ENCODE assay signal across 9 cellular contexts in the genomic region with DNA sequence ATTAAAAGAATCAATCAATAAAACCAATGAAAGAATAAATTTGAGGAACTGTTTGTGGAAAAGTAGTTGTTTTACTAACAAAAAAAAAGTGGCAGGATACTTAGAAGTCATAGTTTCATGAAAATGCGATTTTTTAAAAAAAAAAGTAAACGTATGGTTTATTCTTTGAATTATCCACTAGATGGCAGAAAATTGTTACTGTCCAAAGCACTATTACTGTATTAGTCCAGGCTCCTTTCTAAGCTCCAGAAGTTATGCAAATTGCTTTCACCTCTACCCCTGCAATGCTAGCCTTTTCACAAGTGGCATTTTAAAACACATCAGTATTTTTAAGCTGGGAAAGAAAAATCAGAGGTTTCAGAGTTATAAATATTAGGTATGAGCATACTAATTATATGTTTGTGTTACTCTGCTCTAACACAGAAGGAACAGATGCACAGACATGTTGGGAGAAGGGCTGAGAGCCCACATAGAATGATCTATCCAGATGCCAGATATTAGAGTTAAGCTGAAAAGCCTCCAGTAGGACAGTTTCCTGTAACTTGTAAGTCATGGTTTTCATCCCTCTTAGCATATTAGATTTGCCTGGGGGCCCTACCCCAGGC.
DNase-seq lines count a peak whose midpoint lies in the region; ATAC-seq and TF ChIP-seq lines count a peak whose summit lies in the region.
"Had no signal": no experiment of that assay in that cellular context is flagged by ENCODE, and none has a peak within 500 bp of the region (broad histone marks: within the 10 kb centered on the region; RNA-seq: fewer than 3 reads in every experiment).

No MANE protein-coding gene starts in this region.

- peak; percentile 52 for ATAC-seq in activated naive CD8-positive, alpha-beta T cell treated with anti-CD3 and anti-CD28 coated beads, Interleukin-2, amount 10 ng/mL, durations not matched to agents 7 days and 5 days (ENCODE audit: low read depth)

- H4K91ac ChIP-seq in H9 (ENCODE audit: insufficient read length, low read depth, low read length) = no peak overlapping the region

- H3K27ac Mint-ChIP-seq in activated naive CD8-positive, alpha-beta T cell treated with anti-CD3 and anti-CD28 coated beads, Interleukin-2, amount 10 ng/mL, durations not matched to agents 7 days and 5 days = no peak overlapping the region
- H3K27ac Mint-ChIP-seq in activated naive CD8-positive, alpha-beta T cell treated with anti-CD3 and anti-CD28 coated beads for 36 hours = no peak overlapping the region
- no peak overlapping the region for H3K27ac Mint-ChIP-seq in H9
- H3K27ac Mint-ChIP-seq: stimulated activated naive CD8-positive, alpha-beta T cell treated with anti-CD3 and anti-CD28 coated beads, Interleukin-15, Interleukin-2, amounts not matched to agents 100 ng/mL and 50 ng/mL, for 24 hours had no signal

- no peaks in the 10 kb centered on the region for H3K79me1 ChIP-seq in H9 (ENCODE audit: insufficient read depth, low read depth, low read length, poor library complexity, severe bottlenecking)

- H2BK120ac ChIP-seq in H9 (ENCODE audit: low read depth, low read length, poor library complexity, severe bottlenecking) = no peak overlapping the region

- no peak for DNase-seq in activated naive CD8-positive, alpha-beta T cell treated with anti-CD3 and anti-CD28 coated beads, Interleukin-2, amount 10 ng/mL, durations not matched to agents 7 days and 5 days
- no peak for DNase-seq in activated naive CD8-positive, alpha-beta T cell treated with anti-CD3 and anti-CD28 coated beads for 36 hours
- DNase-seq in H9 (no peak), Karpas-422 (peak; percentile 77), RKO (ENCODE audit: low spot score) (peak; percentile 76), esophagus squamous epithelium (lab: John Stamatoyannopoulos, UW) (no peak), prostate gland (ENCODE audit: low spot score) (no peak), amygdala (lab: John Stamatoyannopoulos, UW) (no peak)

- H3K9me3 ChIP-seq in H9 (ENCODE audit: control insufficient read depth, low read depth, low read length) (no peaks in the 10 kb centered on the region), Karpas-422 (ENCODE audit: low read length) (no peaks in the 10 kb centered on the region), esophagus squamous epithelium (no peaks in the 10 kb centered on the region), prostate gland (no peaks in the 10 kb centered on the region)

- intact Hi-C loops in esophagus squamous epithelium (cut with DNase I) (loop anchor here (10.0 kb wide), 1 partner anchor 438 kb away; no protein-coding TSS in a partner anchor), prostate gland (cut with DNase I) (loop anchor here (5.0 to 10.0 kb wide), 2 partner anchors 268 to 430 kb away; partner anchors contain the start of gene NDUFAF4)

- H4K20me1 ChIP-seq in H9 (ENCODE audit: control insufficient read depth, insufficient read depth, insufficient read length) (no peaks in the 10 kb centered on the region), Karpas-422 (ENCODE audit: insufficient read depth, low read depth, low read length) (no peaks in the 10 kb centered on the region)

- no peak overlapping the region for H2BK15ac ChIP-seq in H9 (ENCODE audit: low read depth, low read length)

- H3K4me1 ChIP-seq in H9 (ENCODE audit: insufficient read depth, low read length) (no peaks in the 10 kb centered on the region), Karpas-422 (ENCODE audit: low read length) (peaks cover 18% of the 10 kb centered on the region), esophagus squamous epithelium (no peaks in the 10 kb centered on the region), prostate gland (replicated peaks) (no peaks in the 10 kb centered on the region)

- no peaks in the 10 kb centered on the region for H3K9me3 Mint-ChIP-seq in activated naive CD8-positive, alpha-beta T cell treated with anti-CD3 and anti-CD28 coated beads, Interleukin-2, amount 10 ng/mL, durations not matched to agents 7 days and 5 days
- no peaks in the 10 kb centered on the region for H3K9me3 Mint-ChIP-seq in activated naive CD8-positive, alpha-beta T cell treated with anti-CD3 and anti-CD28 coated beads for 36 hours
- H3K9me3 Mint-ChIP-seq in H9 = no peaks in the 10 kb centered on the region
- H3K9me3 Mint-ChIP-seq: stimulated activated naive CD8-positive, alpha-beta T cell treated with anti-CD3 and anti-CD28 coated beads, Interleukin-15, Interleukin-2, amounts not matched to agents 100 ng/mL and 50 ng/mL, for 24 hours had no signal

- H2BK5ac ChIP-seq in H9 (ENCODE audit: insufficient read length, low read length) = no peak overlapping the region

- H2AFZ ChIP-seq in H9 (ENCODE audit: low read length) = no peak overlapping the region
- H2AFZ ChIP-seq in Karpas-422 (ENCODE audit: low read length) = no peak overlapping the region

- no peak overlapping the region for H3T11ph ChIP-seq in H9 (ENCODE audit: low read length)

- H4K5ac ChIP-seq in H9 (ENCODE audit: insufficient read length, low read depth, low read length) = no peak overlapping the region

- H2BK12ac ChIP-seq in H9 (ENCODE audit: insufficient read length, low read depth, low read length) = no peak overlapping the region

- H3K27ac ChIP-seq in H9 (ENCODE audit: insufficient read length, low read depth, low read length) (no peak overlapping the region), Karpas-422 (ENCODE audit: low read length) (no peak overlapping the region), esophagus squamous epithelium (no peak overlapping the region), prostate gland (no peak overlapping the region)

- H3K4me3 ChIP-seq in Karpas-422 (ENCODE audit: low read length) (no peak overlapping the region), esophagus squamous epithelium (no peak overlapping the region), prostate gland (no peak overlapping the region)

- H4K8ac ChIP-seq in H9 (replicated peaks; ENCODE audit: insufficient read length, low read depth, low read length) = no peak overlapping the region

- H3K79me2 ChIP-seq in H9 (ENCODE audit: insufficient read depth, low read length) (no peaks in the 10 kb centered on the region), Karpas-422 (ENCODE audit: low read length) (no peaks in the 10 kb centered on the region)

- no peaks in the 10 kb centered on the region for H3K9me2 ChIP-seq in Karpas-422 (replicated peaks; ENCODE audit: insufficient read depth, low read length)

- H2AK5ac ChIP-seq in H9 (ENCODE audit: insufficient read length, low read length) = no peak overlapping the region

- H3K18ac ChIP-seq in H9 (ENCODE audit: insufficient read length, low read depth, low read length) = no peak overlapping the region

- WGBS in H9 (ENCODE audit: extremely low coverage, insufficient read length, low lambda C conversion rate) = no CpG with 5 or more reads among the region's 2 CpGs
- 2 to 5% methylated on average over 2 of the region's 2 CpGs for WGBS in esophagus squamous epithelium, 2 donors
- WGBS in prostate gland = 6% methylated on average over 2 of the region's 2 CpGs

- TF ChIP-seq CTCF in H9 (conservative IDR thresholded peaks at IDR 0.05) (peak; percentile 58), esophagus squamous epithelium (IDR thresholded peaks at IDR 0.05) (peak in 5 of 6 experiments; percentile 13 to 42 (median 21)), prostate gland (IDR thresholded peaks at IDR 0.05) (peak in 3 of 4 experiments; percentile 33 to 61 (median 41))

- peaks cover 13% of the 10 kb centered on the region for H3K27me3 Mint-ChIP-seq in activated naive CD8-positive, alpha-beta T cell treated with anti-CD3 and anti-CD28 coated beads, Interleukin-2, amount 10 ng/mL, durations not matched to agents 7 days and 5 days
- H3K27me3 Mint-ChIP-seq in activated naive CD8-positive, alpha-beta T cell treated with anti-CD3 and anti-CD28 coated beads for 36 hours = peaks cover 12% of the 10 kb centered on the region
- no peaks in the 10 kb centered on the region for H3K27me3 Mint-ChIP-seq in H9 (ENCODE audit: low read depth)

- POLR2A ChIA-PET in activated naive CD8-positive, alpha-beta T cell treated with anti-CD3 and anti-CD28 coated beads, Interleukin-2, amount 10 ng/mL, durations not matched to agents 7 days and 5 days (lab: Charles Lee) = no interaction called here

- no peaks in the 10 kb centered on the region for H3K23me2 ChIP-seq in H9 (ENCODE audit: insufficient read length, low read depth, low read length, poor library complexity, severe bottlenecking)

- H3K27me3 ChIP-seq in H9 (ENCODE audit: insufficient read depth, low read length) (no peaks in the 10 kb centered on the region), Karpas-422 (ENCODE audit: low read length) (0 out of 2 replicates have a peak, but pooled peaks cover 2% of the 10 kb centered on the region), esophagus squamous epithelium (no peaks in the 10 kb centered on the region), prostate gland (replicated peaks; ENCODE audit: insufficient read depth) (no peaks in the 10 kb centered on the region)

- TF ChIP-seq POLR2A in esophagus squamous epithelium (IDR thresholded peaks at IDR 0.05) = no peak
- TF ChIP-seq POLR2A in prostate gland (IDR thresholded peaks at IDR 0.05) = no peak

- H3K23ac ChIP-seq in H9 (ENCODE audit: insufficient read length, low read depth, low read length) = no peak overlapping the region

- no peak overlapping the region for H2BK20ac ChIP-seq in H9 (ENCODE audit: low read depth, low read length, poor library complexity, severe bottlenecking)

- H3K36me3 ChIP-seq in Karpas-422 (ENCODE audit: insufficient read depth, low read length) (no peaks in the 10 kb centered on the region), esophagus squamous epithelium (no peaks in the 10 kb centered on the region), prostate gland (no peaks in the 10 kb centered on the region)

- H3K36me3 Mint-ChIP-seq in activated naive CD8-positive, alpha-beta T cell treated with anti-CD3 and anti-CD28 coated beads, Interleukin-2, amount 10 ng/mL, durations not matched to agents 7 days and 5 days = no peaks in the 10 kb centered on the region
- no peaks in the 10 kb centered on the region for H3K36me3 Mint-ChIP-seq in activated naive CD8-positive, alpha-beta T cell treated with anti-CD3 and anti-CD28 coated beads for 36 hours
- H3K36me3 Mint-ChIP-seq in H9 (ENCODE audit: insufficient read depth in 1 of 3, low read depth in 3 of 3) = no peaks in the 10 kb centered on the region

- H3K9ac ChIP-seq in H9 (ENCODE audit: extremely low read depth, insufficient read length, low read length) (no peak overlapping the region), Karpas-422 (ENCODE audit: low read length) (no peak overlapping the region)

- H3K4me2 ChIP-seq in H9 (ENCODE audit: insufficient read depth, insufficient read length, low read length) (no peak overlapping the region), Karpas-422 (ENCODE audit: low read depth, low read length, poor library complexity, severe bottlenecking) (no peak overlapping the region)

- H3K4me1 Mint-ChIP-seq in activated naive CD8-positive, alpha-beta T cell treated with anti-CD3 and anti-CD28 coated beads, Interleukin-2, amount 10 ng/mL, durations not matched to agents 7 days and 5 days = peaks cover 3% of the 10 kb centered on the region
- no peaks in the 10 kb centered on the region for H3K4me1 Mint-ChIP-seq in activated naive CD8-positive, alpha-beta T cell treated with anti-CD3 and anti-CD28 coated beads for 36 hours
- H3K4me1 Mint-ChIP-seq in H9 = no peaks in the 10 kb centered on the region

- H3K4me3 Mint-ChIP-seq in activated naive CD8-positive, alpha-beta T cell treated with anti-CD3 and anti-CD28 coated beads, Interleukin-2, amount 10 ng/mL, durations not matched to agents 7 days and 5 days = no peak overlapping the region
- no peak overlapping the region for H3K4me3 Mint-ChIP-seq in activated naive CD8-positive, alpha-beta T cell treated with anti-CD3 and anti-CD28 coated beads for 36 hours
- no peak overlapping the region for H3K4me3 Mint-ChIP-seq in H9
- H3K4me3 Mint-ChIP-seq: stimulated activated naive CD8-positive, alpha-beta T cell treated with anti-CD3 and anti-CD28 coated beads, Interleukin-15, Interleukin-2, amounts not matched to agents 100 ng/mL and 50 ng/mL, for 24 hours had no signal

- no peak overlapping the region for H3K56ac ChIP-seq in H9 (ENCODE audit: insufficient read length, low read depth, low read length)

- no peak overlapping the region for H3K14ac ChIP-seq in H9 (ENCODE audit: insufficient read depth, low read length)

- H3K4ac ChIP-seq in H9 (ENCODE audit: low read depth, low read length) = no peak overlapping the region

Comparison
In these comparisons a context has a peak if more than half of its experiments do, and no peak if none do; other contexts are left out.
1. DNase-seq: peak in Karpas-422 (single experiment) and RKO (single experiment); none in activated naive CD8-positive, alpha-beta T cell treated with anti-CD3 and anti-CD28 coated beads, Interleukin-2, amount 10 ng/mL, durations not matched to agents 7 days and 5 days (single experiment), activated naive CD8-positive, alpha-beta T cell treated with anti-CD3 and anti-CD28 coated beads for 36 hours (single experiment), H9 (single experiment), esophagus squamous epithelium (single experiment), prostate gland (single experiment) and amygdala (0 of 56).
2. Peak in every context shown above with its lines, with median percentiles within 50 percentile points of each other: CTCF ChIP-seq.